16 cellular contexts compared by ENCODE assay signal in genomic region chr12:34286934-34287333, GRCh38.
DNase-seq lines count a peak whose midpoint lies in the region; ATAC-seq, FAIRE-seq and TF ChIP-seq lines count a peak whose summit lies in the region.
"Had no signal": no experiment of that assay in that cellular context is flagged by ENCODE, and none has a peak within 500 bp of the region (broad histone marks: within the 10 kb centered on the region; RNA-seq: fewer than 3 reads in every experiment).

No MANE protein-coding gene starts in this region.

- intact Hi-C loops in posterior vena cava (cut with DNase I), result no loop called here

- H3K27ac ChIP-seq in HEK293 (ENCODE audit: extremely low read depth, low read depth, low read length), result no peak overlapping the region
- H3K27ac ChIP-seq: BLaER1 treated with 17β-estradiol and CSF1 and Interleukin-3, amounts not matched to agents 10 nM and 100 nM; HL-60 had no signal

- H3K4me1 Mint-ChIP-seq in activated T-cell treated with anti-CD3 and anti-CD28 coated beads, Interleukin-2, amount 50 U/mL, for 24 hours (ENCODE audit: low read depth), result no peaks in the 10 kb centered on the region

- CTCF ChIA-PET in HEK293 (lab: Yijun Ruan, JAX), result no interaction called here

- H3K4me3 Mint-ChIP-seq in activated T-cell treated with anti-CD3 and anti-CD28 coated beads, Interleukin-2, amount 50 U/mL, for 24 hours, result no peak overlapping the region
- H3K4me3 Mint-ChIP-seq: CD4-positive, alpha-beta T cell had no signal

- no peak overlapping the region for H3K4me3 ChIP-seq in HEK293 (ENCODE audit: low read depth, low read length)
- H3K4me3 ChIP-seq: BLaER1 treated with 17β-estradiol and CSF1 and Interleukin-3, amounts not matched to agents 10 nM and 100 nM; GM12878; HAP-1 had no signal

- POLR2A ChIA-PET in HEK293 (lab: Yijun Ruan, JAX), result no interaction called here

- no peaks in the 10 kb centered on the region for H3K27me3 Mint-ChIP-seq in activated T-cell treated with anti-CD3 and anti-CD28 coated beads, Interleukin-2, amount 50 U/mL, for 24 hours
- H3K27me3 Mint-ChIP-seq: CD4-positive, alpha-beta T cell had no signal

- H3K27ac Mint-ChIP-seq in activated T-cell treated with anti-CD3 and anti-CD28 coated beads, Interleukin-2, amount 50 U/mL, for 24 hours, result no peak overlapping the region
- H3K27ac Mint-ChIP-seq: CD4-positive, alpha-beta T cell had no signal

- ATAC-seq in GM21360 (IDR thresholded peaks at IDR 0.05; ENCODE audit: unreplicated experiment), result no peak
- ATAC-seq: GM12878 had no signal

- FAIRE-seq in D721Med (lab: Jason Lieb, UNC), result no peak
- FAIRE-seq: GM12878 had no signal

- H3K9me3 Mint-ChIP-seq in activated T-cell treated with anti-CD3 and anti-CD28 coated beads, Interleukin-2, amount 50 U/mL, for 24 hours, result peaks cover 38% of the 10 kb centered on the region

- no peaks in the 10 kb centered on the region for H3K9me3 ChIP-seq in HEK293 (ENCODE audit: control insufficient read depth, insufficient read depth, low read depth, low read length)
- H3K9me3 ChIP-seq: HAP-1 had no signal

- H3K36me3 ChIP-seq in HEK293 (ENCODE audit: control insufficient read depth in 2 of 2, insufficient read depth in 1 of 2, low read length in 2 of 2), result no peaks in the 10 kb centered on the region
- H3K36me3 ChIP-seq: BLaER1 treated with 17β-estradiol and CSF1 and Interleukin-3, amounts not matched to agents 10 nM and 100 nM; HAP-1 had no signal

- TF ChIP-seq CTCF in HEK293 (tag by site-specific recombination; IDR thresholded peaks at IDR 0.05) (no peak), D721Med (IDR thresholded peaks at IDR 0.05; ENCODE audit: insufficient read depth, missing control alignments) (no peak)

- peaks cover 4% of the 10 kb centered on the region for H3K36me3 Mint-ChIP-seq in activated T-cell treated with anti-CD3 and anti-CD28 coated beads, Interleukin-2, amount 50 U/mL, for 24 hours (ENCODE audit: low read depth)

- DNase-seq in activated T-cell treated with anti-CD3 and anti-CD28 coated beads, Interleukin-2, amount 50 U/mL, for 24 hours, result peak; percentile 3
- no peak for DNase-seq in activated T-cell treated with anti-CD3 and anti-CD28 coated beads, Interleukin-2, amount 50 U/mL, for 1 hour
- peak; percentile 25 for DNase-seq in islet precursor cell
- DNase-seq in posterior vena cava (ENCODE audit: low spot score), result peak; percentile 70
- DNase-seq in D721Med (ENCODE audit: insufficient read length, low spot score), result no peak
- DNase-seq: ACHN; Calu3; CD4-positive, alpha-beta T cell; DMS79; GOT3 had no signal

- no peaks in the 10 kb centered on the region for H3K4me1 ChIP-seq in HEK293 (ENCODE audit: control insufficient read depth, insufficient read depth, low read length)
- H3K4me1 ChIP-seq: BLaER1 treated with 17β-estradiol and CSF1 and Interleukin-3, amounts not matched to agents 10 nM and 100 nM; HAP-1 had no signal

TF ChIP-seq in HEK293, 187 proteins besides CTCF, POLR2A, EP300 and RAD21:
- TF ChIP-seq ZNF391 (tag by site-specific recombination; IDR thresholded peaks at IDR 0.05; ENCODE audit: borderline replicate concordance, low read depth), result no peak
- 0 out of 2 replicates have a peak, but pooled peaks have one; percentile 11 for TF ChIP-seq GLIS2 (tag by site-specific recombination; IDR thresholded peaks at IDR 0.05)
- TF ChIP-seq PRDM4 (tag by site-specific recombination; IDR thresholded peaks at IDR 0.05), result no peak

Comparison
In these comparisons a context has a peak if more than half of its experiments do, and no peak if none do; other contexts are left out.
1. DNase-seq: peak in activated T-cell treated with anti-CD3 and anti-CD28 coated beads, Interleukin-2, amount 50 U/mL, for 24 hours (single experiment), islet precursor cell (single experiment) and posterior vena cava (single experiment); none in activated T-cell treated with anti-CD3 and anti-CD28 coated beads, Interleukin-2, amount 50 U/mL, for 1 hour (single experiment) and D721Med (single experiment).